ENCODE assay signal across 18 cellular contexts in the genomic region with DNA sequence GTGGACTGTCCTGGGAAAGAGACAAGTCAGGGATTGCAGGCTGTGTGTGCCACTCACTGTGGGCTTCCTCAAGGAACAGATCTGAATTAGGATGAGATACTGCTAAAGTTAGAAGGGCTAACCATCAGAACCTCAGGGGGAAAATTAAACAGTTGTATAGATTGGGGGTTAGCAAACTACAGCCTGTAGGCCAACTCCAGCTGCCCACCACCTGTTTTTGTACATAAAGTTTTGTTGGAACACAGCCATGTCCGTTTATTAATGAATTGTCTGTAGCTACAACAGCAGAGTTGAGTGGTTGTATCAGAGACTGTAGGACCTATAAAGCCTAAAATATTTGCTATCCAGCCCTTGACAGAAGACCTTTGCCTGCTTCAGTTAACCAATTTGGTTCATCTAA.
DNase-seq lines count a peak whose midpoint lies in the region; ATAC-seq and TF ChIP-seq lines count a peak whose summit lies in the region.
"Had no signal": no experiment of that assay in that cellular context is flagged by ENCODE, and none has a peak within 500 bp of the region (broad histone marks: within the 10 kb centered on the region; RNA-seq: fewer than 3 reads in every experiment).

No MANE protein-coding gene starts in this region.

- TF ChIP-seq CTCF in GM20000 (IDR thresholded peaks at IDR 0.05; ENCODE audit: extremely low read depth, missing control alignments) = no peak
- no peak for TF ChIP-seq CTCF in HFFc6 (IDR thresholded peaks at IDR 0.05)

- DNase-seq in LHCN-M2 (ENCODE audit: low read depth) = peak; percentile 19
- peak; percentile 75 for DNase-seq in NCI-H1105 treated with DMSO at 0.1 percent for 48 hours (lab: John Stamatoyannopoulos, UW)
- DNase-seq in myocyte (ENCODE audit: low read depth) = peak; percentile 48
- no peak for DNase-seq in GM20000 (ENCODE audit: low spot score)
- no peak for DNase-seq in HFFc6
- DNase-seq: ACHN; BE2C; C1 segment of cervical spinal cord; CD4-positive, CD25-positive, alpha-beta regulatory T cell; CD8-positive, alpha-beta memory T cell; COR-L47; DMS153; DMS79; GDM1; GOT3; H7 had no signal

- H3K4me3 Mint-ChIP-seq in HFFc6 = no peak overlapping the region
- H3K4me3 Mint-ChIP-seq: CD4-positive, CD25-positive, alpha-beta regulatory T cell; CD8-positive, alpha-beta memory T cell had no signal

- no peaks in the 10 kb centered on the region for H3K9me3 Mint-ChIP-seq in HFFc6

- no peak overlapping the region for H3K27ac Mint-ChIP-seq in HFFc6
- H3K27ac Mint-ChIP-seq: CD4-positive, CD25-positive, alpha-beta regulatory T cell; CD8-positive, alpha-beta memory T cell had no signal

- H3K27me3 Mint-ChIP-seq in HFFc6 (ENCODE audit: insufficient read depth) = peaks cover 4% of the 10 kb centered on the region

- ATAC-seq in GM21447 (IDR thresholded peaks at IDR 0.05; ENCODE audit: unreplicated experiment) = no peak
- ATAC-seq: HCT116 had no signal

- H3K36me3 Mint-ChIP-seq in HFFc6 (ENCODE audit: low read depth) = no peaks in the 10 kb centered on the region
- H3K36me3 Mint-ChIP-seq: CD4-positive, CD25-positive, alpha-beta regulatory T cell; CD8-positive, alpha-beta memory T cell had no signal

- peaks cover 19% of the 10 kb centered on the region for H3K4me1 Mint-ChIP-seq in HFFc6 (ENCODE audit: low read depth)
- H3K4me1 Mint-ChIP-seq: CD4-positive, CD25-positive, alpha-beta regulatory T cell; CD8-positive, alpha-beta memory T cell had no signal

Comparison
In these comparisons a context has a peak if more than half of its experiments do, and no peak if none do; other contexts are left out.
1. DNase-seq: peak in LHCN-M2 (single experiment), NCI-H1105 treated with DMSO at 0.1 percent for 48 hours (single experiment) and myocyte (single experiment); none in GM20000 (single experiment) and HFFc6 (single experiment).